Comparison of ENCODE assay signal across 26 cellular contexts in the genomic region with DNA sequence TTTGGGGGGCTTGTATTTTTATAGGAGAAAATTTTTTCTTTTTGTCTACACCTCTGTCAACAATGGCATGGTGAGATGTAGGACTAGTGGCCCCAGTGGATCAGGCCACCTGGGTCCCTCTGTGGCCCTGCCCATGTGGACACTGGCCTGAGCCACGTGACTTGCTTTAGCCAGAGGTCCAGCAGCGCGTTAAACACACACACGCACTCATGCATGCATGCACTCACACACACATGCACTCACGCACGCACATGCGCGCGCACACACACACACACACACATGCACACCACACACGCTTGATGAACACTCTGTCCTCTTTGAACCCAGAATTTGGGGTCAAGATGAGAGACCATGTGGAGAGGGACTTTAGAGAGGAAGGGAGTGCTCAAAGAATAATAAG.
"Had no signal": no experiment of that assay in that cellular context is flagged by ENCODE, and none has a peak within 500 bp of the region (broad histone marks: within the 10 kb centered on the region; RNA-seq: fewer than 3 reads in every experiment).

No MANE protein-coding gene starts in this region.

- H3K36me3 ChIP-seq: brain microvascular endothelial cell, Peyer's patch, SJCRH30 had no signal

- H3K9me3 ChIP-seq: Peyer's patch, SJCRH30, SK-N-SH had no signal

- H3K9ac ChIP-seq: SK-N-SH had no signal

- H3K4me2 ChIP-seq: SK-N-SH had no signal

- H3K36me3 Mint-ChIP-seq: activated CD4-positive, alpha-beta memory T cell treated with anti-CD3 and anti-CD28 coated beads for 36 hours; activated naive CD4-positive, alpha-beta T cell treated with anti-CD3 and anti-CD28 coated beads, Interleukin-2, amount 10 ng/mL, durations not matched to agents 7 days and 5 days; activated naive CD8-positive, alpha-beta T cell treated with anti-CD3 and anti-CD28 coated beads for 36 hours had no signal

- H3K9me2 ChIP-seq: SK-N-SH had no signal

- H3K4me3 ChIP-seq: Peyer's patch, SJCRH30 had no signal

- H3K9me3 Mint-ChIP-seq: activated CD4-positive, alpha-beta memory T cell treated with anti-CD3 and anti-CD28 coated beads for 36 hours; activated CD4-positive, alpha-beta T cell treated with anti-CD3 and anti-CD28 coated beads, Interleukin-2, amount 10 ng/mL, durations not matched to agents 7 days and 5 days; activated naive CD4-positive, alpha-beta T cell treated with anti-CD3 and anti-CD28 coated beads, Interleukin-2, amount 10 ng/mL, durations not matched to agents 7 days and 5 days; activated naive CD8-positive, alpha-beta T cell treated with anti-CD3 and anti-CD28 coated beads for 36 hours; activated T-helper 17 cell treated with anti-CD3 and anti-CD28 coated beads, Interleukin-2, amount 50 U/mL, for 72 hours had no signal

- H3K4me3 Mint-ChIP-seq: activated CD4-positive, alpha-beta memory T cell treated with anti-CD3 and anti-CD28 coated beads for 36 hours; activated CD4-positive, alpha-beta T cell treated with anti-CD3 and anti-CD28 coated beads, Interleukin-2, amount 10 ng/mL, durations not matched to agents 7 days and 5 days; activated naive CD4-positive, alpha-beta T cell treated with anti-CD3 and anti-CD28 coated beads, Interleukin-2, amount 10 ng/mL, durations not matched to agents 7 days and 5 days; activated naive CD8-positive, alpha-beta T cell treated with anti-CD3 and anti-CD28 coated beads for 36 hours; activated T-helper 17 cell treated with anti-CD3 and anti-CD28 coated beads, Interleukin-2, amount 50 U/mL, for 72 hours had no signal

- DNase-seq: activated CD4-positive, alpha-beta memory T cell treated with anti-CD3 and anti-CD28 coated beads for 36 hours; activated CD4-positive, alpha-beta T cell treated with anti-CD3 and anti-CD28 coated beads, Interleukin-2, amount 10 ng/mL, durations not matched to agents 7 days and 5 days; activated CD4-positive, CD25-positive, alpha-beta regulatory T cell; activated gamma-delta T cell treated with Interleukin-2 at 50 U/mL for 16 hours; activated naive CD4-positive, alpha-beta T cell treated with anti-CD3 and anti-CD28 coated beads, Interleukin-2, amount 10 ng/mL, durations not matched to agents 7 days and 5 days; activated naive CD8-positive, alpha-beta T cell treated with anti-CD3 and anti-CD28 coated beads for 36 hours; activated T-cell treated with anti-CD3 and anti-CD28 coated beads for 4 hours; activated T-cell treated with anti-CD3 and anti-CD28 coated beads, Interleukin-2, amount 50 U/mL, for 48 hours; brain microvascular endothelial cell; Kasumi-1; KBM-7; MV-4-11; NCI-H1092 treated with DMSO at 0.1 percent for 48 hours; NCI-H1417 treated with DMSO at 0.1 percent for 48 hours; NCI-H1694; NCI-H510A treated with DMSO at 0.1 percent for 48 hours; NCI-H69; NK-92 treated with Interleukin-12 subunit alpha and Interleukin-12 subunit beta, amount 100 ng/mL, for 24 hours; OCI-M1; Peyer's patch; Right ventricle myocardium superior; SJCRH30; SK-N-SH; T-helper 1 cell had no signal

- H3K27me3 ChIP-seq: brain microvascular endothelial cell, Peyer's patch, SJCRH30 had no signal

- H3K4me1 Mint-ChIP-seq: activated naive CD8-positive, alpha-beta T cell treated with anti-CD3 and anti-CD28 coated beads for 36 hours; activated T-helper 17 cell treated with anti-CD3 and anti-CD28 coated beads, Interleukin-2, amount 50 U/mL, for 72 hours had no signal

- H3K4me1 ChIP-seq: Peyer's patch, SJCRH30 had no signal

- H3K27ac ChIP-seq: brain microvascular endothelial cell, Peyer's patch, RWPE1, SJCRH30 had no signal

- H3K27ac Mint-ChIP-seq: activated CD4-positive, alpha-beta memory T cell treated with anti-CD3 and anti-CD28 coated beads for 36 hours; activated CD4-positive, alpha-beta T cell treated with anti-CD3 and anti-CD28 coated beads, Interleukin-2, amount 10 ng/mL, durations not matched to agents 7 days and 5 days; activated naive CD4-positive, alpha-beta T cell treated with anti-CD3 and anti-CD28 coated beads, Interleukin-2, amount 10 ng/mL, durations not matched to agents 7 days and 5 days; activated naive CD8-positive, alpha-beta T cell treated with anti-CD3 and anti-CD28 coated beads for 36 hours; activated T-helper 17 cell treated with anti-CD3 and anti-CD28 coated beads, Interleukin-2, amount 50 U/mL, for 72 hours had no signal
